Comparison of ENCODE assay signal across 9 cellular contexts in genomic region chr2:68709421-68709911, GRCh38. TPM values are rescaled to one million over a fixed set of nuclear protein-coding genes. Genes with fewer than 3 reads are reported as not detected.
DNase-seq lines count a peak whose midpoint lies in the region; ATAC-seq and TF ChIP-seq lines count a peak whose summit lies in the region.
"Had no signal": no experiment of that assay in that cellular context is flagged by ENCODE, and none has a peak within 500 bp of the region (broad histone marks: within the 10 kb centered on the region; RNA-seq: fewer than 3 reads in every experiment).

No MANE protein-coding gene starts in this region.

- intact Hi-C loops in PC-9 (cut with micrococcal nuclease; ENCODE audit: unreplicated experiment) = loop anchor here (1.0 to 2.0 kb wide), 4 partner anchors 43 to 304 kb away; partner anchors contain the start of gene ANTXR1
- intact Hi-C loops in colonic mucosa (cut with DNase I) = loop anchor here (5.0 kb wide), 2 partner anchors 198 to 218 kb away; no protein-coding TSS in a partner anchor
- intact Hi-C loops in posterior cingulate gyrus (cut with DNase I) = loop anchor here (5.0 kb wide), 2 partner anchors 203 to 218 kb away; no protein-coding TSS in a partner anchor

- DNase-seq in stimulated activated CD4-positive, alpha-beta T cell treated with anti-CD3 and anti-CD28 coated beads, Interleukin-15, amount 100 ng/mL, for 24 hours = peak; percentile 27
- no peak for DNase-seq in stimulated activated CD4-positive, alpha-beta T cell treated with anti-CD3 and anti-CD28 coated beads, Interleukin-12 subunit alpha, Interleukin-12 subunit beta, amount 100 ng/mL, for 4 hours
- DNase-seq in PC-9 (peak in 1 of 2 experiments; percentile 16), colonic mucosa (no peak), lung (ENCODE audit: low spot score) (no peak), posterior cingulate gyrus (no peak)

- H3K9me2 ChIP-seq in PC-9 (ENCODE audit: insufficient read depth) = no peaks in the 10 kb centered on the region

- no peaks in the 10 kb centered on the region for H3F3A ChIP-seq in PC-9 (ENCODE audit: insufficient read depth, low read depth)

- H3K9me3 ChIP-seq in PC-9 (ENCODE audit: insufficient read depth, low read depth) (no peaks in the 10 kb centered on the region), colonic mucosa (no peaks in the 10 kb centered on the region), lung (ENCODE audit: control insufficient read depth in 2 of 2, insufficient read depth in 1 of 2, low read length in 1 of 2) (no peaks in the 10 kb centered on the region)

- POLR2A ChIA-PET in PC-9 (lab: Charles Lee; ENCODE audit: unreplicated experiment) = no interaction called here

- H3K4me3 ChIP-seq in KMS-11 (IDR thresholded peaks at IDR 0.05; ENCODE audit: insufficient read depth, low read depth, low read length) (no peak overlapping the region), PC-9 (no peak overlapping the region), colonic mucosa (no peak overlapping the region), lung (no peak overlapping the region)

- H3K4me2 ChIP-seq in KMS-11 (peak overlapping the region; percentile 32), PC-9 (no peak overlapping the region)

- H3K27ac ChIP-seq in KMS-11 (no peak overlapping the region), PC-9 (no peak overlapping the region), colonic mucosa (no peak overlapping the region), lung (ENCODE audit: low read depth in 1 of 2, low read length in 1 of 2) (no peak overlapping the region)
- H3K27ac ChIP-seq: epithelial cell of prostate had no signal

- H3K27me3 ChIP-seq in KMS-11 (ENCODE audit: insufficient read depth, low read depth) = no peaks in the 10 kb centered on the region
- H3K27me3 ChIP-seq in PC-9 (ENCODE audit: insufficient read depth, low read depth) = no peaks in the 10 kb centered on the region
- no peaks in the 10 kb centered on the region for H3K27me3 ChIP-seq in colonic mucosa
- no peaks in the 10 kb centered on the region for H3K27me3 ChIP-seq in lung (ENCODE audit: control insufficient read depth, insufficient read depth)

- H4K20me1 ChIP-seq in KMS-11 (ENCODE audit: insufficient read depth) = no peaks in the 10 kb centered on the region
- H4K20me1 ChIP-seq in PC-9 (ENCODE audit: insufficient read depth) = no peaks in the 10 kb centered on the region

- H3K79me2 ChIP-seq in KMS-11 (ENCODE audit: insufficient read depth, low read depth) (no peaks in the 10 kb centered on the region), PC-9 (ENCODE audit: low read depth) (no peaks in the 10 kb centered on the region)

- TF ChIP-seq CTCF in KMS-11 (conservative IDR thresholded peaks at IDR 0.05; ENCODE audit: low read depth, low read length) = peak; percentile 93
- TF ChIP-seq CTCF in PC-9 (conservative IDR thresholded peaks at IDR 0.05) = peak; percentile 74
- TF ChIP-seq CTCF in colonic mucosa (IDR thresholded peaks at IDR 0.05) = peak; percentile 69
- TF ChIP-seq CTCF in lung (IDR thresholded peaks at IDR 0.05; ENCODE audit: control extremely low read depth, extremely low read depth) = peak; percentile 41

- 7 to 13% methylated on average over 5 of the region's 5 CpGs for WGBS in lung, 2 donors

- TF ChIP-seq POLR2A in GM18505 (IDR thresholded peaks at IDR 0.05; ENCODE audit: borderline replicate concordance, extremely low read depth, insufficient read depth, insufficient read length) = no peak

- no peak for ATAC-seq in lung (ENCODE audit: insufficient read depth, low FRiP score)
- no peak for ATAC-seq in GM18505 (IDR thresholded peaks at IDR 0.05; ENCODE audit: unreplicated experiment)

- H3K9ac ChIP-seq in KMS-11 (no peak overlapping the region), colonic mucosa (ENCODE audit: low read depth in 2 of 2, low read length in 2 of 2) (no peak overlapping the region)

- H3K4me1 ChIP-seq in KMS-11 (ENCODE audit: low read depth, poor library complexity, severe bottlenecking) (peaks cover 10% of the 10 kb centered on the region), PC-9 (replicated peaks; ENCODE audit: insufficient read depth) (no peaks in the 10 kb centered on the region), colonic mucosa (no peaks in the 10 kb centered on the region), lung (ENCODE audit: control insufficient read depth in 2 of 2, insufficient read depth in 2 of 2, low read length in 2 of 2) (peaks cover 0 to 2% of the 10 kb centered on the region in 2 donors)

- H2AFZ ChIP-seq in KMS-11 (ENCODE audit: low read depth) (peak overlapping the region; percentile 66), PC-9 (no peak overlapping the region)

- CTCF ChIA-PET in PC-9 (lab: Charles Lee) = interaction anchor here (0.6 to 2.2 kb wide), 8 partner anchors 42 to 792 kb away, joined by 3 to 19 read pairs (median 3); no protein-coding TSS in a partner anchor

- no peaks in the 10 kb centered on the region for H3K36me3 ChIP-seq in KMS-11 (ENCODE audit: insufficient read depth)
- no peaks in the 10 kb centered on the region for H3K36me3 ChIP-seq in PC-9 (ENCODE audit: low read depth)
- no peaks in the 10 kb centered on the region for H3K36me3 ChIP-seq in colonic mucosa
- H3K36me3 ChIP-seq in lung (ENCODE audit: control insufficient read depth in 2 of 2, insufficient read depth in 2 of 2, low read length in 2 of 2) = no peaks in the 10 kb centered on the region

- no TSS peak for BruUV-seq in PC-9 (replicated peaks; lab: Mats Ljungman, UMichigan)

RNA-seq across cellular contexts. Expression of gene ARHGAP25, which starts 25.1 kb away (rescaled TPM):
- total RNA-seq in PC-9 (2021) (not detected in 2 replicates), colonic mucosa (1 to 10 TPM; 3.6 to 3.7 TPM), lung (10 to 100 TPM; 17.1 to 26.1 TPM)
- polyA plus RNA-seq in lung = 10 to 100 TPM; 19.0 to 43.0 TPM

Comparison
In these comparisons a context has a peak if more than half of its experiments do, and no peak if none do; other contexts are left out.
1. CTCF ChIP-seq: peak in every context shown above with its lines; median percentile 93 in KMS-11; 74 in PC-9; 69 in colonic mucosa; 41 in lung.